In genomic region chr14:37580146-37580545, GRCh38 we compare ENCODE assay signal across 21 cellular contexts. TPM values are rescaled to one million over a fixed set of nuclear protein-coding genes. Genes with fewer than 3 reads are reported as not detected.
DNase-seq lines count a peak whose midpoint lies in the region; ATAC-seq, FAIRE-seq and TF ChIP-seq lines count a peak whose summit lies in the region.
"Had no signal": no experiment of that assay in that cellular context is flagged by ENCODE, and none has a peak within 500 bp of the region (broad histone marks: within the 10 kb centered on the region; RNA-seq: fewer than 3 reads in every experiment).

No MANE protein-coding gene starts in this region.

- peak overlapping the region; percentile 8; the same call in 1 of the 3 replicates for H3K4me2 ChIP-seq in A549

- no peak for TF ChIP-seq POLR2A in A549 (IDR thresholded peaks at IDR 0.05; ENCODE audit: low read length)
- TF ChIP-seq POLR2A in erythroblast (IDR thresholded peaks at IDR 0.05; ENCODE audit: low read length), result no peak

- no peaks in the 10 kb centered on the region for H3K9me3 ChIP-seq in A549

- POLR2A ChIA-PET in A549 (lab: Yijun Ruan, JAX), result interaction anchor here (0.5 kb wide), 1 partner anchor 96 kb away, joined by 3 read pairs; no protein-coding TSS in a partner anchor
- POLR2A ChIA-PET in RWPE1 (lab: Yijun Ruan, JAX; ENCODE audit: low non-redundant PET), result no interaction called here

- H3K4me1 ChIP-seq in A549, result peaks cover 21% of the 10 kb centered on the region

- WGBS in A549 (ENCODE audit: missing lambda C conversion rate), result 37% methylated on average over 2 of the region's 2 CpGs

- no peak for TF ChIP-seq RAD21 in A549 (conservative IDR thresholded peaks at IDR 0.05 in 1 of 2, IDR thresholded peaks at IDR 0.05 in 1 of 2)

- no peak for FAIRE-seq in A549 (lab: Jason Lieb, UNC)
- FAIRE-seq: D721Med, H54, HTR-8/SVneo had no signal

- ATAC-seq in A549 (no peak), esophagus mucosa (peak; percentile 52)
- ATAC-seq: SK-N-SH treated with all-trans-retinoic acid at 6 μM for 48 hours had no signal

- TF ChIP-seq CTCF in A549 (IDR thresholded peaks at IDR 0.05), result no peak
- no peak for TF ChIP-seq CTCF in RWPE1 (conservative IDR thresholded peaks at IDR 0.05; ENCODE audit: low read depth)

- no peak for TF ChIP-seq EP300 in A549 (IDR thresholded peaks at IDR 0.05)

- H3K27ac ChIP-seq in A549, result peak overlapping the region in 1 of 2 experiments; percentile 59; a peak in 3 of 6 replicates
- H3K27ac ChIP-seq in RWPE1, result no peak overlapping the region

- DNase-seq in A549 (ENCODE audit: low read depth in 1 of 2, low spot score in 1 of 2), result no peak
- DNase-seq in HT1080 (ENCODE audit: low read depth), result peak; percentile 91
- DNase-seq in RWPE1 (ENCODE audit: low spot score), result peak; percentile 62
- no peak for DNase-seq in cerebellar cortex (ENCODE audit: low spot score)
- no peak for DNase-seq in NCI-H1105 treated with DMSO at 0.1 percent for 48 hours (lab: John Stamatoyannopoulos, UW)
- no peak for DNase-seq in erythroblast (lab: John Stamatoyannopoulos, UW)
- no peak for DNase-seq in activated CD4-positive, alpha-beta T cell treated with anti-CD3 and anti-CD28 coated beads for 48 hours
- DNase-seq: C1 segment of cervical spinal cord; CD8-positive, alpha-beta memory T cell; DMS79; HFFc6; NCI-H1694 treated with DMSO at 0.1 percent for 48 hours; SHP77 treated with DMSO at 0.1 percent for 48 hours had no signal

- H3K4me3 ChIP-seq in A549, result no peak overlapping the region

- CTCF ChIA-PET in A549 (lab: Yijun Ruan, JAX) (no interaction called here), RWPE1 (lab: Yijun Ruan, JAX) (no interaction called here)

TF ChIP-seq in A549, 52 proteins besides CTCF, POLR2A, EP300 and RAD21:
- TF ChIP-seq FOXS1 (CRISPR knock-in tag; IDR thresholded peaks at IDR 0.05), result no peak
- TF ChIP-seq KDM5A (IDR thresholded peaks at IDR 0.05), result no peak
- TF ChIP-seq RFX5 (IDR thresholded peaks at IDR 0.05), result no peak
- TF ChIP-seq CEBPB (IDR thresholded peaks at IDR 0.05), result peak in 1 of 2 experiments; percentile 34; a peak in 1 of 4 replicates
- TF ChIP-seq HES2 (IDR thresholded peaks at IDR 0.05), result 0 out of 2 replicates have a peak, but pooled peaks have one; percentile 18
- no peak for TF ChIP-seq FOSL2 (IDR thresholded peaks at IDR 0.05)
- peak; percentile 24; the same call in 1 of the 2 replicates for TF ChIP-seq FOSL2 (CRISPR knock-in tag; IDR thresholded peaks at IDR 0.05)
- TF ChIP-seq MAFK (IDR thresholded peaks at IDR 0.05; ENCODE audit: partially characterized antibody), result no peak
- TF ChIP-seq PBX3 (IDR thresholded peaks at IDR 0.05), result no peak
- TF ChIP-seq GATA3 (IDR thresholded peaks at IDR 0.05; ENCODE audit: borderline replicate concordance), result no peak
- peak; percentile 47; the same call in 1 of the 2 replicates for TF ChIP-seq JUNB (IDR thresholded peaks at IDR 0.05)
- no peak for TF ChIP-seq CHD2 (IDR thresholded peaks at IDR 0.05; ENCODE audit: low read length, partially characterized antibody)
- no peak for TF ChIP-seq CHD4 (IDR thresholded peaks at IDR 0.05; ENCODE audit: borderline replicate concordance)
- no peak for TF ChIP-seq ZNF302 (CRISPR knock-in tag; IDR thresholded peaks at IDR 0.05)
- TF ChIP-seq EHMT2 (IDR thresholded peaks at IDR 0.05; ENCODE audit: low read depth), result no peak

RNA-seq across cellular contexts. Expression of gene FOXA1, which starts 14.9 kb away (rescaled TPM):
- 17.9 and 18.1 TPM in 2 replicates for polyA plus RNA-seq in A549 (2011; rRNA removed)
- polyA plus RNA-seq in A549 (2012; cell fraction: cytosol; rRNA removed), result 11.1 and 15.1 TPM in 2 replicates
- 14.2 and 22.2 TPM in 2 replicates for polyA plus RNA-seq in A549 (2012; cell fraction: nucleus; rRNA removed)
- 5.5 to 5.9 TPM (median 5.8 TPM) in 3 replicates for polyA plus RNA-seq in A549 (2017; fragmentation: RNase III; extraction: RNeasy Plus Mini Kit Qiagen cat#74134 plus additional on column Dnase treatment)
- polyA minus RNA-seq in A549 (2011; rRNA and poly(A)+ RNA removed), result 15.5 and 16.1 TPM in 2 replicates
- 2.7 and 3.2 TPM in 2 replicates for total RNA-seq in HT1080 (2014; rRNA removed; shearing (Covaris generic))
- polyA plus RNA-seq in HT1080 (2015; cell fraction: cytosol; rRNA removed), result 2.9 and 5.9 TPM in 2 replicates
- polyA plus RNA-seq in HT1080 (2015; cell fraction: nucleus; rRNA removed), result 2.8 and 5.5 TPM in 2 replicates
- total RNA-seq in esophagus mucosa, result 14.6 TPM
- total RNA-seq: G401, LHCN-M2 had no signal
- polyA plus RNA-seq: CD8-positive, alpha-beta memory T cell; IgD-negative memory B cell had no signal

RNA-seq across cellular contexts. Expression of gene TTC6, which starts 15.3 kb away (rescaled TPM):
- polyA plus RNA-seq in A549 (2011; rRNA removed), result 0.79 and 1.7 TPM in 2 replicates
- polyA plus RNA-seq in A549 (2012; cell fraction: cytosol; rRNA removed), result 0.18 and 0.22 TPM in 2 replicates
- 0.53 and 1.3 TPM in 2 replicates for polyA plus RNA-seq in A549 (2012; cell fraction: nucleus; rRNA removed)
- polyA plus RNA-seq in A549 (2017; fragmentation: RNase III; extraction: RNeasy Plus Mini Kit Qiagen cat#74134 plus additional on column Dnase treatment), result 0.21 to 0.41 TPM (median 0.34 TPM) in 3 replicates
- polyA minus RNA-seq in A549 (2011; rRNA and poly(A)+ RNA removed), result 1.3 and 1.8 TPM in 2 replicates
- not detected in 2 replicates for total RNA-seq in HT1080 (2014; rRNA removed; shearing (Covaris generic))
- polyA plus RNA-seq in HT1080 (2015; cell fraction: cytosol; rRNA removed), result not detected in 2 replicates
- polyA plus RNA-seq in HT1080 (2015; cell fraction: nucleus; rRNA removed), result 0.42 TPM in 1 of 2 replicates, not detected in the other
- 1.3 TPM for total RNA-seq in esophagus mucosa
- total RNA-seq: CD8-positive, alpha-beta memory T cell; G401; LHCN-M2 had no signal
- polyA plus RNA-seq: CD8-positive, alpha-beta memory T cell; IgD-negative memory B cell had no signal

Comparison
In these comparisons a context has a peak if more than half of its experiments do, and no peak if none do; other contexts are left out.
1. DNase-seq: peak in HT1080 (single experiment) and RWPE1 (single experiment); none in A549 (0 of 2), cerebellar cortex (single experiment), NCI-H1105 treated with DMSO at 0.1 percent for 48 hours (single experiment), erythroblast (0 of 2) and activated CD4-positive, alpha-beta T cell treated with anti-CD3 and anti-CD28 coated beads for 48 hours (single experiment).